Comparison of ENCODE assay signal across 7 cellular contexts in the genomic region with DNA sequence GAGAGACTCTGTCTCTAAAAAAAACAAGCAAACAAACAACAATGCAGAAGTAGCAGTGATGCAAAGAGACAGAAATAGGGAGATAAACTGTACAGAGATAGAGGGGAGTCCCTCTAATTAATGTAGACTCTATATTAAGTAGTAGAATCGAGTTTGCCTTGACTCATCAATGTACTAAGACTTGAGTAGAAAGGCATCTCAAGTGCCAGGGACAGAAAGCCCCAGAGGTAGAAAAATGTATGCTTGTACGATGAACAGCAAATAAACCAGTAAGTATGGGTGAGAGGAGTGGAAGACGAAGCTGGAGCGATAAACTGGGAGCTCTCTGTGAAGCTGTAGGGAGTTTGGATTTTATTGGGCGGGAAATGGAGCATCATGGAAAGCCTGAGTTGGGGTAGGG.
"Had no signal": no experiment of that assay in that cellular context is flagged by ENCODE, and none has a peak within 500 bp of the region (broad histone marks: within the 10 kb centered on the region; RNA-seq: fewer than 3 reads in every experiment).

No MANE protein-coding gene starts in this region.

- DNase-seq: IMR-90, KBM-7, KG1 had no signal

- H3K4me3 ChIP-seq: K562 had no signal

- ATAC-seq: K562 had no signal

- FAIRE-seq: HepG2, HTR-8/SVneo, K562 had no signal

- H3K27ac ChIP-seq: HL-60 had no signal
